Comparison of ENCODE assay signal across 8 cellular contexts in genomic region chr17:81285179-81285878, GRCh38. TPM values are rescaled to one million over a fixed set of nuclear protein-coding genes. Genes with fewer than 3 reads are reported as not detected.
A peak's percentile ranks its signal among the peaks of the same experiment; 100 is the strongest.
DNase-seq lines count a peak whose midpoint lies in the region; ATAC-seq and TF ChIP-seq lines count a peak whose summit lies in the region.

No MANE protein-coding gene starts in this region.

- no peaks in the 10 kb centered on the region for H3K9me3 ChIP-seq in esophagus muscularis mucosa
- H3K9me3 ChIP-seq in ovary, result no peaks in the 10 kb centered on the region
- no peaks in the 10 kb centered on the region for H3K9me3 ChIP-seq in upper lobe of right lung
- H3K9me3 ChIP-seq in hepatocyte (ENCODE audit: low read depth), result no peaks in the 10 kb centered on the region

- H3K9me2 ChIP-seq in hepatocyte (replicated peaks; ENCODE audit: insufficient read depth), result no peaks in the 10 kb centered on the region

- DNase-seq in HL-60 (ENCODE audit: low read depth in 1 of 2, low spot score in 1 of 2), result peak; percentile 82 to 86
- peak; percentile 40 to 54 (median 53) for DNase-seq in activated CD8-positive, alpha-beta memory T cell treated with anti-CD3 and anti-CD28 coated beads for 48 hours (ENCODE audit: low read depth in 2 of 3, low spot score in 2 of 3)
- peak; percentile 94 for DNase-seq in esophagus muscularis mucosa (ENCODE audit: extremely low spot score)
- peak in 4 of 5 donors; percentile 45 to 69 (median 58) for DNase-seq in ovary
- DNase-seq in upper lobe of right lung, result peak; percentile 90
- DNase-seq in G401 (ENCODE audit: low spot score), result no peak
- DNase-seq in hepatocyte (ENCODE audit: low spot score), result no peak

- no peak overlapping the region for H2AFZ ChIP-seq in hepatocyte

- no peak for TF ChIP-seq CTCF in HL-60 (IDR thresholded peaks at IDR 0.05; ENCODE audit: insufficient read depth, low read length)
- TF ChIP-seq CTCF in esophagus muscularis mucosa (IDR thresholded peaks at IDR 0.05), result no peak
- TF ChIP-seq CTCF in ovary (IDR thresholded peaks at IDR 0.05), result no peak
- no peak for TF ChIP-seq CTCF in upper lobe of right lung (IDR thresholded peaks at IDR 0.05)
- no peak for TF ChIP-seq CTCF in hepatocyte (IDR thresholded peaks at IDR 0.05; ENCODE audit: poor library complexity)

- intact Hi-C loops in esophagus muscularis mucosa (cut with DNase I), result no loop called here
- intact Hi-C loops in ovary (cut with DNase I), result no loop called here
- intact Hi-C loops in upper lobe of right lung (cut with DNase I), result no loop called here

- H4K20me1 ChIP-seq in hepatocyte (ENCODE audit: insufficient read depth, poor library complexity, severe bottlenecking), result peaks cover 4% of the 10 kb centered on the region

- TF ChIP-seq EP300 in esophagus muscularis mucosa (IDR thresholded peaks at IDR 0.05), result no peak
- no peak for TF ChIP-seq EP300 in ovary (IDR thresholded peaks at IDR 0.05)

- H3K27me3 ChIP-seq in HL-60 (ENCODE audit: insufficient read depth, poor library complexity, severe bottlenecking) (no peaks in the 10 kb centered on the region), esophagus muscularis mucosa (no peaks in the 10 kb centered on the region), ovary (no peaks in the 10 kb centered on the region), upper lobe of right lung (no peaks in the 10 kb centered on the region), hepatocyte (no peaks in the 10 kb centered on the region)

- H3K4me1 ChIP-seq in esophagus muscularis mucosa, result peaks cover 26 to 39% (median 34%) of the 10 kb centered on the region in 4 donors
- H3K4me1 ChIP-seq in ovary (ENCODE audit: insufficient read depth), result peaks cover 5% of the 10 kb centered on the region
- peaks cover 35% of the 10 kb centered on the region for H3K4me1 ChIP-seq in upper lobe of right lung
- H3K4me1 ChIP-seq in hepatocyte (ENCODE audit: insufficient read depth), result no peaks in the 10 kb centered on the region

- peaks cover 59% of the 10 kb centered on the region for H3K79me2 ChIP-seq in hepatocyte

- TF ChIP-seq POLR2A in esophagus muscularis mucosa (IDR thresholded peaks at IDR 0.05; ENCODE audit: low read depth), result no peak
- no peak for TF ChIP-seq POLR2A in ovary (IDR thresholded peaks at IDR 0.05)

- H3K36me3 ChIP-seq in esophagus muscularis mucosa (peaks cover 19 to 73% (median 64%) of the 10 kb centered on the region in 4 donors), ovary (no peaks in the 10 kb centered on the region), upper lobe of right lung (peaks cover 46% of the 10 kb centered on the region), hepatocyte (replicated peaks; ENCODE audit: insufficient read depth, low read depth) (no peaks in the 10 kb centered on the region)

- in situ Hi-C loops in G401 (cut with HindIII; ENCODE audit: low sequenced_read_pairs), result no loop called here

- H3K4me2 ChIP-seq in hepatocyte, result no peak overlapping the region

- H3K27ac ChIP-seq in HL-60 (replicated peaks) (peak overlapping the region; percentile 80), esophagus muscularis mucosa (replicated peaks in 1 of 4) (peak overlapping the region; percentile 60 to 81 (median 75)), ovary (peak overlapping the region; percentile 1 to 57), upper lobe of right lung (peak overlapping the region; percentile 86), hepatocyte (no peak overlapping the region)

- H3K4me3 ChIP-seq in HL-60 (replicated peaks; ENCODE audit: insufficient read depth, low read length) (peak overlapping the region; percentile 16), esophagus muscularis mucosa (peak overlapping the region; percentile 38 to 54 (median 42)), ovary (peak overlapping the region; percentile 31), upper lobe of right lung (peak overlapping the region; percentile 30), hepatocyte (no peak overlapping the region)

- peak; percentile 92 for ATAC-seq in upper lobe of right lung
- ATAC-seq in HG03039 (IDR thresholded peaks at IDR 0.05; ENCODE audit: unreplicated experiment), result no peak

- WGBS in esophagus muscularis mucosa, result 51% methylated on average over 31 of the region's 37 CpGs
- 14 to 29% (median 16%) methylated on average over 32 to 37 of the region's 37 CpGs for WGBS in ovary, 3 donors
- 87% methylated on average over 37 of the region's 37 CpGs for WGBS in hepatocyte (ENCODE audit: low lambda C conversion rate, missing lambda C conversion rate)

RNA-seq across cellular contexts. Expression of gene SLC38A10, which starts 9.8 kb away (rescaled TPM):
- total RNA-seq in esophagus muscularis mucosa, result 100 to 1,000 TPM in 2 of 4 donors, 10 to 100 TPM in 2; 78.0 to 103 (median 93.4) TPM
- 10 to 100 TPM; 46.6 to 75.7 (median 68.8) TPM for total RNA-seq in ovary
- polyA plus RNA-seq in ovary, result 10 to 100 TPM; 11.5 to 57.7 TPM
- 87.3 TPM for total RNA-seq in upper lobe of right lung
- 76.9 and 90.6 TPM in 2 replicates for total RNA-seq in G401 (2014; rRNA removed; shearing (Covaris generic))
- total RNA-seq in hepatocyte, result 71.3 and 91.4 TPM in 2 replicates
- polyA plus RNA-seq in hepatocyte, result 123 and 124 TPM in 2 replicates

RNA-seq across cellular contexts. Expression of gene NDUFAF8, which starts 46.2 kb away (rescaled TPM):
- total RNA-seq in esophagus muscularis mucosa (10 to 100 TPM; 34.6 to 54.8 (median 40.4) TPM), ovary (10 to 100 TPM; 26.6 to 66.3 (median 33.9) TPM), upper lobe of right lung (32.6 TPM), hepatocyte (22.0 and 25.8 TPM in 2 replicates)
- polyA plus RNA-seq in ovary (10 to 100 TPM; 14.6 to 53.4 TPM), hepatocyte (99.8 and 106 TPM in 2 replicates)
- 151 and 156 TPM in 2 replicates for total RNA-seq in G401 (2014; rRNA removed; shearing (Covaris generic))

RNA-seq across cellular contexts. Expression of gene TEPSIN, which starts 46.5 kb away (rescaled TPM):
- total RNA-seq in esophagus muscularis mucosa (10 to 100 TPM; 19.5 to 31.6 (median 23.5) TPM), ovary (10 to 100 TPM; 15.8 to 30.2 (median 25.3) TPM), upper lobe of right lung (40.2 TPM), hepatocyte (13.7 and 34.1 TPM in 2 replicates)
- polyA plus RNA-seq in ovary (10 to 100 TPM in 1 of 2 donors, 1 to 10 TPM in 1; 2.5 to 21.8 TPM), hepatocyte (44.3 and 59.2 TPM in 2 replicates)
- total RNA-seq in G401 (2014; rRNA removed; shearing (Covaris generic)), result 14.4 and 18.1 TPM in 2 replicates

Comparison
In these comparisons a context has a peak if more than half of its experiments do, and no peak if none do; other contexts are left out.
1. DNase-seq: peak in HL-60 (2 of 2), activated CD8-positive, alpha-beta memory T cell treated with anti-CD3 and anti-CD28 coated beads for 48 hours (3 of 3), esophagus muscularis mucosa (single experiment), ovary (4 of 5) and upper lobe of right lung (single experiment); none in G401 (single experiment) and hepatocyte (single experiment).